ENCODE assay signal across 9 cellular contexts in genomic region chr1:94720091-94720793, GRCh38.
DNase-seq lines count a peak whose midpoint lies in the region; ATAC-seq and TF ChIP-seq lines count a peak whose summit lies in the region.
"Had no signal": no experiment of that assay in that cellular context is flagged by ENCODE, and none has a peak within 500 bp of the region (broad histone marks: within the 10 kb centered on the region; RNA-seq: fewer than 3 reads in every experiment).

No MANE protein-coding gene starts in this region.

- H2AFZ ChIP-seq in SK-N-SH (ENCODE audit: low read depth) = no peak overlapping the region

- H3K4me1 Mint-ChIP-seq in nephron progenitor cell = no peaks in the 10 kb centered on the region

- H3K79me2 ChIP-seq in SK-N-SH (ENCODE audit: insufficient read depth) = no peaks in the 10 kb centered on the region

- intact Hi-C loops in sciatic nerve (cut with DNase I) = no loop called here

- no peak overlapping the region for H3K4me3 Mint-ChIP-seq in nephron progenitor cell
- H3K4me3 Mint-ChIP-seq: stimulated activated naive CD8-positive, alpha-beta T cell treated with anti-CD3 and anti-CD28 coated beads, Interleukin-15, Interleukin-2, amounts not matched to agents 100 ng/mL and 50 ng/mL, for 24 hours had no signal

- peak; percentile 17 for DNase-seq in activated CD4-positive, alpha-beta T cell treated with anti-CD3 and anti-CD28 coated beads for 48 hours
- no peak for DNase-seq in activated CD4-positive, alpha-beta T cell treated with anti-CD3 and anti-CD28 coated beads, Interleukin-2, amount 50 U/mL, for 1 hour
- DNase-seq in SIG-M5 (lab: John Stamatoyannopoulos, UW) = peak; percentile 44
- no peak for DNase-seq in sciatic nerve (ENCODE audit: low spot score)
- DNase-seq in SK-N-SH = no peak
- no peak for DNase-seq in AG20443 (ENCODE audit: low spot score)
- no peak for DNase-seq in nephron progenitor cell

- H3K9me2 ChIP-seq in SK-N-SH = no peaks in the 10 kb centered on the region

- no peak overlapping the region for H3K27ac ChIP-seq in SK-N-SH (ENCODE audit: low read depth in 2 of 2, low read length in 1 of 2)

- no peaks in the 10 kb centered on the region for H3K9me3 Mint-ChIP-seq in nephron progenitor cell
- H3K9me3 Mint-ChIP-seq: stimulated activated naive CD8-positive, alpha-beta T cell treated with anti-CD3 and anti-CD28 coated beads, Interleukin-15, Interleukin-2, amounts not matched to agents 100 ng/mL and 50 ng/mL, for 24 hours had no signal

- H3K27ac Mint-ChIP-seq in nephron progenitor cell = no peak overlapping the region
- H3K27ac Mint-ChIP-seq: stimulated activated naive CD8-positive, alpha-beta T cell treated with anti-CD3 and anti-CD28 coated beads, Interleukin-15, Interleukin-2, amounts not matched to agents 100 ng/mL and 50 ng/mL, for 24 hours had no signal

- TF ChIP-seq RAD21 in SK-N-SH (IDR thresholded peaks at IDR 0.05; ENCODE audit: low read length) = no peak

- no peaks in the 10 kb centered on the region for H4K20me1 ChIP-seq in SK-N-SH (ENCODE audit: insufficient read depth)

- 88% methylated on average over 3 of the region's 4 CpGs for WGBS in SK-N-SH (ENCODE audit: low lambda C conversion rate)

- no peak for TF ChIP-seq EP300 in SK-N-SH (IDR thresholded peaks at IDR 0.05; ENCODE audit: borderline replicate concordance in 1 of 2, low read depth in 1 of 2, low read length in 1 of 2)

- H3K9me3 ChIP-seq in SK-N-SH = no peaks in the 10 kb centered on the region

- CTCF ChIA-PET in SK-N-SH (lab: Yijun Ruan, JAX) = interaction anchor here (1.0 kb wide), 1 partner anchor 86 kb away, joined by 3 read pairs; no protein-coding TSS in a partner anchor

- no peaks in the 10 kb centered on the region for H3K27me3 ChIP-seq in SK-N-SH (ENCODE audit: insufficient read depth)

- no peak for TF ChIP-seq CTCF in SK-N-SH (IDR thresholded peaks at IDR 0.05)
- no peak for TF ChIP-seq CTCF in nephron progenitor cell (IDR thresholded peaks at IDR 0.05)

- H3K36me3 ChIP-seq in SK-N-SH (replicated peaks in 1 of 2; ENCODE audit: control insufficient read depth in 1 of 2, insufficient read depth in 2 of 2, low read length in 1 of 2) = no peaks in the 10 kb centered on the region

- ATAC-seq in HG02852 (IDR thresholded peaks at IDR 0.05; ENCODE audit: unreplicated experiment) (peak; percentile 99), sciatic nerve (peak; percentile 62)

- H3K4me2 ChIP-seq in SK-N-SH = no peak overlapping the region

- no peaks in the 10 kb centered on the region for H3F3A ChIP-seq in SK-N-SH (replicated peaks; ENCODE audit: insufficient read depth)

- peaks cover 14% of the 10 kb centered on the region for H3K27me3 Mint-ChIP-seq in nephron progenitor cell (ENCODE audit: low read depth, poor library complexity)

- no peak overlapping the region for H3K9ac ChIP-seq in SK-N-SH

- H3K4me3 ChIP-seq in SK-N-SH (ENCODE audit: low read depth in 2 of 2, low read length in 1 of 2) = no peak overlapping the region

- H3K4me1 ChIP-seq in SK-N-SH (ENCODE audit: control insufficient read depth in 1 of 2, insufficient read depth in 2 of 2, low read depth in 1 of 2, low read length in 1 of 2) = peaks cover 0 to 3% of the 10 kb centered on the region in 2 experiments; a peak in 1 of 4 replicates

- H3K36me3 Mint-ChIP-seq in nephron progenitor cell (ENCODE audit: low read depth) = no peaks in the 10 kb centered on the region

- POLR2A ChIA-PET in SK-N-SH (lab: Yijun Ruan, JAX) = no interaction called here

TF ChIP-seq in SK-N-SH, 30 proteins besides CTCF, POLR2A, EP300 and RAD21:
- TF ChIP-seq, protein P1, sequence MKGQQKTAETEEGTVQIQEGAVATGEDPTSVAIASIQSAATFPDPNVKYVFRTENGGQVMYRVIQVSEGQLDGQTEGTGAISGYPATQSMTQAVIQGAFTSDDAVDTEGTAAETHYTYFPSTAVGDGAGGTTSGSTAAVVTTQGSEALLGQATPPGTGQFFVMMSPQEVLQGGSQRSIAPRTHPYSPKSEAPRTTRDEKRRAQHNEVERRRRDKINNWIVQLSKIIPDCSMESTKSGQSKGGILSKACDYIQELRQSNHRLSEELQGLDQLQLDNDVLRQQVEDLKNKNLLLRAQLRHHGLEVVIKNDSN (IDR thresholded peaks at IDR 0.05; ENCODE audit: borderline replicate concordance, low read depth) = no peak
- no peak for TF ChIP-seq USF2 (IDR thresholded peaks at IDR 0.05; ENCODE audit: borderline replicate concordance, low read depth, low read length)
- TF ChIP-seq, protein P2, sequence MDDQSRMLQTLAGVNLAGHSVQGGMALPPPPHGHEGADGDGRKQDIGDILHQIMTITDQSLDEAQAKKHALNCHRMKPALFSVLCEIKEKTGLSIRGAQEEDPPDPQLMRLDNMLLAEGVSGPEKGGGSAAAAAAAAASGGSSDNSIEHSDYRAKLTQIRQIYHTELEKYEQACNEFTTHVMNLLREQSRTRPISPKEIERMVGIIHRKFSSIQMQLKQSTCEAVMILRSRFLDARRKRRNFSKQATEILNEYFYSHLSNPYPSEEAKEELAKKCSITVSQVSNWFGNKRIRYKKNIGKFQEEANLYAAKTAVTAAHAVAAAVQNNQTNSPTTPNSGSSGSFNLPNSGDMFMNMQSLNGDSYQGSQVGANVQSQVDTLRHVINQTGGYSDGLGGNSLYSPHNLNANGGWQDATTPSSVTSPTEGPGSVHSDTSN (IDR thresholded peaks at IDR 0.05) = no peak
- no peak for TF ChIP-seq JUND (IDR thresholded peaks at IDR 0.05)
- TF ChIP-seq, protein P3, sequence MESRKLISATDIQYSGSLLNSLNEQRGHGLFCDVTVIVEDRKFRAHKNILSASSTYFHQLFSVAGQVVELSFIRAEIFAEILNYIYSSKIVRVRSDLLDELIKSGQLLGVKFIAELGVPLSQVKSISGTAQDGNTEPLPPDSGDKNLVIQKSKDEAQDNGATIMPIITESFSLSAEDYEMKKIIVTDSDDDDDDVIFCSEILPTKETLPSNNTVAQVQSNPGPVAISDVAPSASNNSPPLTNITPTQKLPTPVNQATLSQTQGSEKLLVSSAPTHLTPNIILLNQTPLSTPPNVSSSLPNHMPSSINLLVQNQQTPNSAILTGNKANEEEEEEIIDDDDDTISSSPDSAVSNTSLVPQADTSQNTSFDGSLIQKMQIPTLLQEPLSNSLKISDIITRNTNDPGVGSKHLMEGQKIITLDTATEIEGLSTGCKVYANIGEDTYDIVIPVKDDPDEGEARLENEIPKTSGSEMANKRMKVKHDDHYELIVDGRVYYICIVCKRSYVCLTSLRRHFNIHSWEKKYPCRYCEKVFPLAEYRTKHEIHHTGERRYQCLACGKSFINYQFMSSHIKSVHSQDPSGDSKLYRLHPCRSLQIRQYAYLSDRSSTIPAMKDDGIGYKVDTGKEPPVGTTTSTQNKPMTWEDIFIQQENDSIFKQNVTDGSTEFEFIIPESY (IDR thresholded peaks at IDR 0.05; ENCODE audit: borderline replicate concordance, low read depth) = no peak
- no peak for TF ChIP-seq RCOR1 (IDR thresholded peaks at IDR 0.05; ENCODE audit: low read length)
- TF ChIP-seq MEF2A (IDR thresholded peaks at IDR 0.05; ENCODE audit: borderline replicate concordance, low read depth) = no peak
- no peak for TF ChIP-seq RFX5 (IDR thresholded peaks at IDR 0.05; ENCODE audit: low read length)
- no peak for TF ChIP-seq RXRA (IDR thresholded peaks at IDR 0.05; ENCODE audit: borderline replicate concordance, low read depth)
- TF ChIP-seq TEAD4 (IDR thresholded peaks at IDR 0.05; ENCODE audit: borderline replicate concordance, insufficient read depth) = no peak

Comparison
In these comparisons a context has a peak if more than half of its experiments do, and no peak if none do; other contexts are left out.
1. DNase-seq: peak in activated CD4-positive, alpha-beta T cell treated with anti-CD3 and anti-CD28 coated beads for 48 hours (single experiment) and SIG-M5 (single experiment); none in activated CD4-positive, alpha-beta T cell treated with anti-CD3 and anti-CD28 coated beads, Interleukin-2, amount 50 U/mL, for 1 hour (single experiment), sciatic nerve (single experiment), SK-N-SH (single experiment), AG20443 (single experiment) and nephron progenitor cell (single experiment).